In genomic region chr1:207925210-207925609, GRCh38 we compare ENCODE assay signal across 11 cellular contexts. TPM values are rescaled to one million over a fixed set of nuclear protein-coding genes. Genes with fewer than 3 reads are reported as not detected.
DNase-seq lines count a peak whose midpoint lies in the region; ATAC-seq and TF ChIP-seq lines count a peak whose summit lies in the region.
"Had no signal": no experiment of that assay in that cellular context is flagged by ENCODE, and none has a peak within 500 bp of the region (broad histone marks: within the 10 kb centered on the region; RNA-seq: fewer than 3 reads in every experiment).

No MANE protein-coding gene starts in this region.

- no peak for ATAC-seq in HG03460 (IDR thresholded peaks at IDR 0.05; ENCODE audit: unreplicated experiment)

- no peak overlapping the region for H3K27ac Mint-ChIP-seq in glutamatergic neuron (ENCODE audit: unreplicated experiment)

- no peaks in the 10 kb centered on the region for H3K27me3 Mint-ChIP-seq in glutamatergic neuron (ENCODE audit: unreplicated experiment)

- no peak for TF ChIP-seq CTCF in glutamatergic neuron (IDR thresholded peaks at IDR 0.05; ENCODE audit: partially characterized antibody, unreplicated experiment)

- peaks cover 5% of the 10 kb centered on the region for H3K36me3 Mint-ChIP-seq in glutamatergic neuron (ENCODE audit: unreplicated experiment)

- no peaks in the 10 kb centered on the region for H3K9me3 Mint-ChIP-seq in glutamatergic neuron (ENCODE audit: unreplicated experiment)

- no peak overlapping the region for H3K4me3 Mint-ChIP-seq in glutamatergic neuron (ENCODE audit: unreplicated experiment)

- peaks cover 26% of the 10 kb centered on the region for H3K4me1 Mint-ChIP-seq in glutamatergic neuron (ENCODE audit: low read depth, unreplicated experiment)

- DNase-seq in GM04503 (ENCODE audit: low read depth): peak; percentile 32
- DNase-seq in SK-N-DZ (ENCODE audit: low spot score): peak; percentile 4
- DNase-seq in glutamatergic neuron: peak; percentile 61
- peak; percentile 31 for DNase-seq in renal cortical epithelial cell (ENCODE audit: low read depth)
- no peak for DNase-seq in CD1c-positive myeloid dendritic cell (ENCODE audit: extremely low spot score)
- no peak for DNase-seq in stimulated activated CD4-positive, alpha-beta T cell treated with anti-CD3 and anti-CD28 coated beads, Interleukin-15, amount 100 ng/mL, for 24 hours
- no peak for DNase-seq in activated effector memory CD4-positive, alpha-beta T cell treated with anti-CD3 and anti-CD28 coated beads, Interleukin-2, amount 50 U/mL, for 16 hours
- DNase-seq: pancreas; SHP77 treated with DMSO at 0.1 percent for 48 hours; stimulated activated naive CD4-positive, alpha-beta T cell treated with Interleukin-2 at 50 U/mL for 16 hours had no signal

RNA-seq across cellular contexts. Expression of gene CD34, which starts 14.3 kb away (rescaled TPM):
- not detected in 2 replicates for polyA plus RNA-seq in SK-N-DZ (2014; cell fraction: cytosol; rRNA removed)
- 0.01 TPM in 1 of 2 replicates, not detected in the other for polyA plus RNA-seq in SK-N-DZ (2014; cell fraction: nucleus; rRNA removed)
- total RNA-seq in glutamatergic neuron (ENCODE audit: unreplicated experiment) (0.20 TPM), renal cortical epithelial cell (0.35 TPM in 2 replicates)

Comparison
In these comparisons a context has a peak if more than half of its experiments do, and no peak if none do; other contexts are left out.
1. DNase-seq: peak in GM04503 (single experiment), SK-N-DZ (single experiment), glutamatergic neuron (single experiment) and renal cortical epithelial cell (single experiment); none in CD1c-positive myeloid dendritic cell (single experiment), stimulated activated CD4-positive, alpha-beta T cell treated with anti-CD3 and anti-CD28 coated beads, Interleukin-15, amount 100 ng/mL, for 24 hours (single experiment) and activated effector memory CD4-positive, alpha-beta T cell treated with anti-CD3 and anti-CD28 coated beads, Interleukin-2, amount 50 U/mL, for 16 hours (single experiment).